In genomic region chr19:2061093-2061935, GRCh38 we compare ENCODE assay signal across 8 cellular contexts. TPM values are rescaled to one million over a fixed set of nuclear protein-coding genes. Genes with fewer than 3 reads are reported as not detected.
DNase-seq lines count a peak whose midpoint lies in the region; ATAC-seq, FAIRE-seq and TF ChIP-seq lines count a peak whose summit lies in the region.

No MANE protein-coding gene starts in this region.

- H3K27me3 ChIP-seq in HepG2 (ENCODE audit: control insufficient read depth in 1 of 2, insufficient read depth in 2 of 2, low read length in 2 of 2), result no peaks in the 10 kb centered on the region; a peak in 1 of 5 replicates

- peak overlapping the region; percentile 61 to 86 (median 76) for H3K4me3 ChIP-seq in HepG2 (replicated peaks in 1 of 3; ENCODE audit: insufficient read depth in 1 of 3, low read depth in 2 of 3, low read length in 3 of 3)

- DNase-seq in NCI-H748 (lab: John Stamatoyannopoulos, UW; ENCODE audit: unreplicated experiment) (peak; percentile 97), dermis blood vessel endothelial cell (peak; percentile 99), HepG2 (ENCODE audit: low spot score) (peak; percentile 97)
- DNase-seq in activated CD4-positive, alpha-beta T cell treated with anti-CD3 and anti-CD28 coated beads, Interleukin-2, amount 50 U/mL, for 24 hours (ENCODE audit: low read depth in 1 of 2, low spot score in 1 of 2), result peak; percentile 99 to 100
- peak; percentile 100 for DNase-seq in stimulated activated CD4-positive, alpha-beta T cell treated with anti-CD3 and anti-CD28 coated beads, Interleukin-2, amount 100 ng/mL, for 48 hours

- peak overlapping the region; percentile 97 for H3K9ac ChIP-seq in HepG2 (ENCODE audit: insufficient read depth, low read depth, low read length)

- peak overlapping the region; percentile 95 for H3K27ac ChIP-seq in C4-2B
- peak overlapping the region; percentile 100 for H3K27ac ChIP-seq in HepG2 (ENCODE audit: extremely low read length, insufficient read depth, low read length)

- H2AFZ ChIP-seq in HepG2 (ENCODE audit: low read length), result no peak overlapping the region

- H3K36me3 ChIP-seq in HepG2 (replicated peaks in 1 of 2; ENCODE audit: control insufficient read depth in 1 of 2, insufficient read depth in 2 of 2, low read length in 2 of 2), result no peaks in the 10 kb centered on the region

- peak; percentile 40; the same call in 1 of the 2 replicates for TF ChIP-seq RAD21 in HepG2 (CRISPR knock-in tag; IDR thresholded peaks at IDR 0.05)

- H3K4me1 ChIP-seq in HepG2 (ENCODE audit: insufficient read depth, low read length), result peaks cover 79% of the 10 kb centered on the region

- in situ Hi-C loops in HepG2 (cut with HindIII; ENCODE audit: extremely low pct_ligation_motif_present, low pct_unique_long_range_greater_than_20kb), result loop anchor here (5.0 to 10.0 kb wide), 2 partner anchors 39 to 127 kb away; no protein-coding TSS in a partner anchor

- H3K4me2 ChIP-seq in HepG2 (ENCODE audit: low read depth, low read length), result peak overlapping the region; percentile 97

- peak; percentile 89 for FAIRE-seq in HepG2 (lab: Jason Lieb, UNC)

- peak; percentile 77 to 87 for TF ChIP-seq POLR2A in HepG2 (IDR thresholded peaks at IDR 0.05; ENCODE audit: insufficient read depth in 1 of 2, low read depth in 2 of 2, low read length in 2 of 2)

- TF ChIP-seq EP300 in HepG2 (IDR thresholded peaks at IDR 0.05; ENCODE audit: low read depth in 2 of 2, low read length in 2 of 2), result peak; percentile 39 to 53; a peak in 3 of 4 replicates
- peak; percentile 29; the same call in 1 of the 2 replicates for TF ChIP-seq EP300 in HepG2 (CRISPR knock-in tag; IDR thresholded peaks at IDR 0.05; ENCODE audit: borderline replicate concordance)

- H3K79me2 ChIP-seq in HepG2 (ENCODE audit: insufficient read depth, low read length), result no peaks in the 10 kb centered on the region

- intact Hi-C loops in HepG2 (cut with micrococcal nuclease; ENCODE audit: unreplicated experiment), result no loop called here

- 0% methylated on average over 1 of the region's 83 CpGs for WGBS in HepG2 (ENCODE audit: low lambda C conversion rate)

- POLR2A ChIA-PET in HepG2 (lab: Yijun Ruan, JAX), result interaction anchor here (0.8 to 3.8 kb wide), 13 partner anchors 9 to 367 kb away, joined by 3 to 40 read pairs (median 5); partner anchors contain the start of genes BTBD2, MKNK2 and PLEKHJ1

- CTCF ChIA-PET in HepG2 (lab: Yijun Ruan, JAX; ENCODE audit: low intra/inter-chr PET ratio, low total read pairs), result no interaction called here

- TF ChIP-seq CTCF in C4-2B (conservative IDR thresholded peaks at IDR 0.05), result no peak
- no peak for TF ChIP-seq CTCF in HepG2 (CRISPR knock-in tag; IDR thresholded peaks at IDR 0.05)

- ATAC-seq in GM19372 (IDR thresholded peaks at IDR 0.05; ENCODE audit: low read depth, unreplicated experiment), result peak; percentile 85
- peak; percentile 79 for ATAC-seq in HG03521 (IDR thresholded peaks at IDR 0.05; ENCODE audit: unreplicated experiment)
- peak; percentile 65 for ATAC-seq in HepG2

- H3K9me3 ChIP-seq in HepG2 (ENCODE audit: low read length), result no peaks in the 10 kb centered on the region

- H4K20me1 ChIP-seq in HepG2 (ENCODE audit: insufficient read depth, low read length), result no peaks in the 10 kb centered on the region

- no TSS peak for BruUV-seq in HepG2 (replicated peaks; lab: Mats Ljungman, UMichigan)

RNA-seq across cellular contexts. Expression of gene MKNK2, which starts 10.3 kb away (rescaled TPM):
- total RNA-seq in dermis blood vessel endothelial cell (147 and 289 TPM in 2 replicates), HepG2 (2016; rRNA removed; fragmentation: Illumina TruSeq; extraction: Trizol) (35.5 and 44.9 TPM in 2 replicates)
- 52.3 and 57.0 TPM in 2 replicates for total RNA-seq in HepG2 (2016; cell fraction: cytosol; rRNA removed; fragmentation: Illumina TruSeq; extraction: Trizol; ENCODE audit: low read depth)
- 30.7 and 45.2 TPM in 2 replicates for total RNA-seq in HepG2 (2016; cell fraction: insoluble cytoplasmic fraction; rRNA removed; fragmentation: Illumina TruSeq; extraction: Trizol)
- total RNA-seq in HepG2 (2016; cell fraction: membrane; rRNA removed; fragmentation: Illumina TruSeq; extraction: Trizol), result 90.7 and 98.8 TPM in 2 replicates
- total RNA-seq in HepG2 (2016; cell fraction: nucleus; rRNA removed; fragmentation: Illumina TruSeq; extraction: Trizol), result 29.7 and 31.4 TPM in 2 replicates
- 112 and 129 TPM in 2 replicates for polyA plus RNA-seq in HepG2 (2011; rRNA removed)
- polyA plus RNA-seq in HepG2 (2011; cell fraction: cytosol; rRNA removed), result 75.6 and 125 TPM in 2 replicates
- 253 and 307 TPM in 2 replicates for polyA plus RNA-seq in HepG2 (2011; cell fraction: nucleus; rRNA removed)
- 68.1 and 73.6 TPM in 2 replicates for polyA plus RNA-seq in HepG2 (2012)
- 65.6 and 66.5 TPM in 2 replicates for polyA plus RNA-seq in HepG2 (2016; cell fraction: cytosol; fragmentation: Illumina TruSeq; extraction: Trizol; ENCODE audit: low read depth)
- polyA plus RNA-seq in HepG2 (2016; cell fraction: insoluble cytoplasmic fraction; fragmentation: Illumina TruSeq; extraction: Trizol; ENCODE audit: low read depth), result 34.0 and 45.2 TPM in 2 replicates
- 77.4 and 85.7 TPM in 2 replicates for polyA plus RNA-seq in HepG2 (2016; cell fraction: membrane; fragmentation: Illumina TruSeq; extraction: Trizol; ENCODE audit: low read depth)
- polyA plus RNA-seq in HepG2 (2016; cell fraction: nucleus; fragmentation: Illumina TruSeq; extraction: Trizol; ENCODE audit: insufficient read depth, low read depth), result 73.2 and 74.3 TPM in 2 replicates
- polyA minus RNA-seq in HepG2 (2011; rRNA and poly(A)+ RNA removed; ENCODE audit: low replicate concordance), result 79.7 and 204 TPM in 2 replicates
- 99.9 and 101 TPM in 2 replicates for polyA minus RNA-seq in HepG2 (2011; cell fraction: cytosol; rRNA and poly(A)+ RNA removed)
- polyA minus RNA-seq in HepG2 (2011; cell fraction: nucleus; rRNA and poly(A)+ RNA removed), result 40.2 and 51.7 TPM in 2 replicates

RNA-seq across cellular contexts. Expression of gene MOB3A, which starts 34.8 kb away (rescaled TPM):
- total RNA-seq in dermis blood vessel endothelial cell, result 26.4 and 54.0 TPM in 2 replicates
- 3.5 and 4.3 TPM in 2 replicates for total RNA-seq in HepG2 (2016; rRNA removed; fragmentation: Illumina TruSeq; extraction: Trizol)
- total RNA-seq in HepG2 (2016; cell fraction: cytosol; rRNA removed; fragmentation: Illumina TruSeq; extraction: Trizol; ENCODE audit: low read depth), result 2.2 and 2.7 TPM in 2 replicates
- total RNA-seq in HepG2 (2016; cell fraction: insoluble cytoplasmic fraction; rRNA removed; fragmentation: Illumina TruSeq; extraction: Trizol), result 3.5 and 4.0 TPM in 2 replicates
- 2.7 and 3.2 TPM in 2 replicates for total RNA-seq in HepG2 (2016; cell fraction: membrane; rRNA removed; fragmentation: Illumina TruSeq; extraction: Trizol)
- 2.4 and 2.5 TPM in 2 replicates for total RNA-seq in HepG2 (2016; cell fraction: nucleus; rRNA removed; fragmentation: Illumina TruSeq; extraction: Trizol)
- polyA plus RNA-seq in HepG2 (2011; rRNA removed), result 17.8 and 20.3 TPM in 2 replicates
- 13.9 and 16.9 TPM in 2 replicates for polyA plus RNA-seq in HepG2 (2011; cell fraction: cytosol; rRNA removed)
- 10.8 and 12.6 TPM in 2 replicates for polyA plus RNA-seq in HepG2 (2011; cell fraction: nucleus; rRNA removed)
- polyA plus RNA-seq in HepG2 (2012), result 6.2 and 6.8 TPM in 2 replicates
- 0.97 and 1.0 TPM in 2 replicates for polyA plus RNA-seq in HepG2 (2016; cell fraction: cytosol; fragmentation: Illumina TruSeq; extraction: Trizol; ENCODE audit: low read depth)
- polyA plus RNA-seq in HepG2 (2016; cell fraction: insoluble cytoplasmic fraction; fragmentation: Illumina TruSeq; extraction: Trizol; ENCODE audit: low read depth), result 6.2 and 7.9 TPM in 2 replicates
- polyA plus RNA-seq in HepG2 (2016; cell fraction: membrane; fragmentation: Illumina TruSeq; extraction: Trizol; ENCODE audit: low read depth), result 2.8 TPM in 2 replicates
- polyA plus RNA-seq in HepG2 (2016; cell fraction: nucleus; fragmentation: Illumina TruSeq; extraction: Trizol; ENCODE audit: insufficient read depth, low read depth), result 6.6 and 6.8 TPM in 2 replicates
- polyA minus RNA-seq in HepG2 (2011; rRNA and poly(A)+ RNA removed; ENCODE audit: low replicate concordance), result 23.6 and 71.5 TPM in 2 replicates
- polyA minus RNA-seq in HepG2 (2011; cell fraction: cytosol; rRNA and poly(A)+ RNA removed), result 19.3 and 25.0 TPM in 2 replicates
- 5.3 and 6.0 TPM in 2 replicates for polyA minus RNA-seq in HepG2 (2011; cell fraction: nucleus; rRNA and poly(A)+ RNA removed)

RNA-seq across cellular contexts. Expression of gene IZUMO4, which starts 35.4 kb away (rescaled TPM):
- total RNA-seq in dermis blood vessel endothelial cell, result 0.65 and 1.5 TPM in 2 replicates
- 0.24 and 0.77 TPM in 2 replicates for total RNA-seq in HepG2 (2016; rRNA removed; fragmentation: Illumina TruSeq; extraction: Trizol)
- 0.79 and 0.91 TPM in 2 replicates for total RNA-seq in HepG2 (2016; cell fraction: cytosol; rRNA removed; fragmentation: Illumina TruSeq; extraction: Trizol; ENCODE audit: low read depth)
- 0.34 and 1.5 TPM in 2 replicates for total RNA-seq in HepG2 (2016; cell fraction: insoluble cytoplasmic fraction; rRNA removed; fragmentation: Illumina TruSeq; extraction: Trizol)
- 0.83 and 1.5 TPM in 2 replicates for total RNA-seq in HepG2 (2016; cell fraction: membrane; rRNA removed; fragmentation: Illumina TruSeq; extraction: Trizol)
- 1.1 and 2.5 TPM in 2 replicates for total RNA-seq in HepG2 (2016; cell fraction: nucleus; rRNA removed; fragmentation: Illumina TruSeq; extraction: Trizol)
- polyA plus RNA-seq in HepG2 (2011; rRNA removed), result 3.9 and 4.1 TPM in 2 replicates
- 0.55 and 0.75 TPM in 2 replicates for polyA plus RNA-seq in HepG2 (2011; cell fraction: cytosol; rRNA removed)
- polyA plus RNA-seq in HepG2 (2011; cell fraction: nucleus; rRNA removed), result 66.6 and 91.0 TPM in 2 replicates
- 1.7 and 4.4 TPM in 2 replicates for polyA plus RNA-seq in HepG2 (2012)
- 0.57 and 1.2 TPM in 2 replicates for polyA plus RNA-seq in HepG2 (2016; cell fraction: cytosol; fragmentation: Illumina TruSeq; extraction: Trizol; ENCODE audit: low read depth)
- 0.45 and 0.53 TPM in 2 replicates for polyA plus RNA-seq in HepG2 (2016; cell fraction: insoluble cytoplasmic fraction; fragmentation: Illumina TruSeq; extraction: Trizol; ENCODE audit: low read depth)
- 0.94 TPM in 2 replicates for polyA plus RNA-seq in HepG2 (2016; cell fraction: membrane; fragmentation: Illumina TruSeq; extraction: Trizol; ENCODE audit: low read depth)
- 4.3 and 6.3 TPM in 2 replicates for polyA plus RNA-seq in HepG2 (2016; cell fraction: nucleus; fragmentation: Illumina TruSeq; extraction: Trizol; ENCODE audit: insufficient read depth, low read depth)
- 0.54 and 2.7 TPM in 2 replicates for polyA minus RNA-seq in HepG2 (2011; rRNA and poly(A)+ RNA removed; ENCODE audit: low replicate concordance)
- polyA minus RNA-seq in HepG2 (2011; cell fraction: cytosol; rRNA and poly(A)+ RNA removed), result not detected in 2 replicates
- polyA minus RNA-seq in HepG2 (2011; cell fraction: nucleus; rRNA and poly(A)+ RNA removed), result 1.9 and 4.2 TPM in 2 replicates

RNA-seq across cellular contexts. Expression of gene BTBD2, which starts 45.8 kb away (rescaled TPM):
- total RNA-seq in dermis blood vessel endothelial cell (51.7 and 135 TPM in 2 replicates), HepG2 (2016; rRNA removed; fragmentation: Illumina TruSeq; extraction: Trizol) (28.1 and 30.9 TPM in 2 replicates)
- total RNA-seq in HepG2 (2016; cell fraction: cytosol; rRNA removed; fragmentation: Illumina TruSeq; extraction: Trizol; ENCODE audit: low read depth), result 33.3 and 38.0 TPM in 2 replicates
- 26.7 and 27.1 TPM in 2 replicates for total RNA-seq in HepG2 (2016; cell fraction: insoluble cytoplasmic fraction; rRNA removed; fragmentation: Illumina TruSeq; extraction: Trizol)
- total RNA-seq in HepG2 (2016; cell fraction: membrane; rRNA removed; fragmentation: Illumina TruSeq; extraction: Trizol), result 73.7 and 74.9 TPM in 2 replicates
- total RNA-seq in HepG2 (2016; cell fraction: nucleus; rRNA removed; fragmentation: Illumina TruSeq; extraction: Trizol), result 18.7 and 18.8 TPM in 2 replicates
- polyA plus RNA-seq in HepG2 (2011; rRNA removed), result 45.3 and 45.6 TPM in 2 replicates
- 23.9 and 43.2 TPM in 2 replicates for polyA plus RNA-seq in HepG2 (2011; cell fraction: cytosol; rRNA removed)
- 43.1 and 48.6 TPM in 2 replicates for polyA plus RNA-seq in HepG2 (2011; cell fraction: nucleus; rRNA removed)
- polyA plus RNA-seq in HepG2 (2012), result 46.5 and 49.0 TPM in 2 replicates
- 74.0 and 79.4 TPM in 2 replicates for polyA plus RNA-seq in HepG2 (2016; cell fraction: cytosol; fragmentation: Illumina TruSeq; extraction: Trizol; ENCODE audit: low read depth)
- polyA plus RNA-seq in HepG2 (2016; cell fraction: insoluble cytoplasmic fraction; fragmentation: Illumina TruSeq; extraction: Trizol; ENCODE audit: low read depth), result 39.4 and 51.6 TPM in 2 replicates
- 106 and 123 TPM in 2 replicates for polyA plus RNA-seq in HepG2 (2016; cell fraction: membrane; fragmentation: Illumina TruSeq; extraction: Trizol; ENCODE audit: low read depth)
- 43.6 and 45.5 TPM in 2 replicates for polyA plus RNA-seq in HepG2 (2016; cell fraction: nucleus; fragmentation: Illumina TruSeq; extraction: Trizol; ENCODE audit: insufficient read depth, low read depth)
- polyA minus RNA-seq in HepG2 (2011; rRNA and poly(A)+ RNA removed; ENCODE audit: low replicate concordance), result 32.8 and 55.6 TPM in 2 replicates
- polyA minus RNA-seq in HepG2 (2011; cell fraction: cytosol; rRNA and poly(A)+ RNA removed), result 39.1 and 43.2 TPM in 2 replicates
- 10.3 and 12.1 TPM in 2 replicates for polyA minus RNA-seq in HepG2 (2011; cell fraction: nucleus; rRNA and poly(A)+ RNA removed)

Comparison
In these comparisons a context has a peak if more than half of its experiments do, and no peak if none do; other contexts are left out.
1. Peak in every context shown above with its lines: DNase-seq, ATAC-seq, H3K4me3 ChIP-seq and H3K27ac ChIP-seq.